In the genomic region with DNA sequence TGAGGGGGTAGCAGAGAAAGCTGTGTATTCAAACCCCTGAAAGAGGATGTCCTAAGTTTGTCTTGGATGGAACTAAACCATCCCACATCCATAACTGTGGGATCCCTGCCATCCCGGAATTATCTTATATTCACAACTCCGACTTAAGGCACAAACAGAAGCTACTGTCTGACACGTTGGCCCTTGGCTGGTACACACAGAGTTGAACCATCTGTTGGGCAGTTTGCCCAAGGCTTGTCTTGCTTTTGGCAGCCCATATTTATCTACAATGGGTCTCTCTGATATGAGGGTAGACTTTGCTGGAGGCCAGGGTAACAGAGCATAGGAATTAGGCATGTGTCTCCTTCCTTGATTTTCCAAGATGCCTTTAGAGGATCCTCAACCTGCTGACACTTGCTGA, we compare ENCODE assay signal across 17 cellular contexts.
DNase-seq lines count a peak whose midpoint lies in the region; ATAC-seq and TF ChIP-seq lines count a peak whose summit lies in the region.
"Had no signal": no experiment of that assay in that cellular context is flagged by ENCODE, and none has a peak within 500 bp of the region (broad histone marks: within the 10 kb centered on the region; RNA-seq: fewer than 3 reads in every experiment).

No MANE protein-coding gene starts in this region.

- no peak overlapping the region for H3K27ac ChIP-seq in testis
- H3K27ac ChIP-seq: A549, C4-2B had no signal

- H3K9me3 ChIP-seq in testis: no peaks in the 10 kb centered on the region
- H3K9me3 ChIP-seq: BE2C had no signal

- no peaks in the 10 kb centered on the region for H3K4me1 ChIP-seq in testis
- H3K4me1 ChIP-seq: A549, BE2C had no signal

- intact Hi-C loops in posterior cingulate gyrus (cut with DNase I): no loop called here
- intact Hi-C loops in testis (cut with DNase I; ENCODE audit: low total_unique reads): no loop called here

- no peak overlapping the region for H3K4me3 ChIP-seq in testis
- H3K4me3 ChIP-seq: A549, GM12878, GM23338 had no signal

- 74 to 82% methylated on average over 3 of the region's 3 CpGs for WGBS in testis, 2 donors

- no peaks in the 10 kb centered on the region for H3K27me3 ChIP-seq in testis

- ATAC-seq in HG03045 (IDR thresholded peaks at IDR 0.05; ENCODE audit: unreplicated experiment): no peak
- ATAC-seq: CD8-positive, alpha-beta T cell; GM12878; GM23338 had no signal

- TF ChIP-seq CTCF in testis (IDR thresholded peaks at IDR 0.05) (no peak), GM10266 (IDR thresholded peaks at IDR 0.05; ENCODE audit: control insufficient read depth, insufficient read depth, low read depth, missing control alignments) (no peak)

- H3K36me3 ChIP-seq in testis (ENCODE audit: low read depth, missing control alignments): no peaks in the 10 kb centered on the region
- H3K36me3 ChIP-seq: BE2C had no signal

- TF ChIP-seq POLR2A in testis (IDR thresholded peaks at IDR 0.05): no peak

- peak; percentile 74 for DNase-seq in NCI-H1694 (lab: John Stamatoyannopoulos, UW)
- DNase-seq in RPMI7951 (ENCODE audit: low read depth): peak; percentile 45
- peak; percentile 64 for DNase-seq in inferior parietal cortex (ENCODE audit: extremely low spot score)
- peak in 6 of 10 donors; percentile 22 to 92 (median 51) for DNase-seq in posterior cingulate gyrus
- DNase-seq in testis: no peak
- no peak for DNase-seq in GM10266 (ENCODE audit: extremely low spot score)
- DNase-seq: BE2C; CD8-positive, alpha-beta T cell; COR-L47; DMS53; H7; IMR-90 had no signal

Comparison
In these comparisons a context has a peak if more than half of its experiments do, and no peak if none do; other contexts are left out.
1. DNase-seq: peak in NCI-H1694 (single experiment), RPMI7951 (single experiment), inferior parietal cortex (single experiment) and posterior cingulate gyrus (6 of 10); none in testis (single experiment) and GM10266 (single experiment).